Comparison of ENCODE assay signal across 14 cellular contexts in the genomic region with DNA sequence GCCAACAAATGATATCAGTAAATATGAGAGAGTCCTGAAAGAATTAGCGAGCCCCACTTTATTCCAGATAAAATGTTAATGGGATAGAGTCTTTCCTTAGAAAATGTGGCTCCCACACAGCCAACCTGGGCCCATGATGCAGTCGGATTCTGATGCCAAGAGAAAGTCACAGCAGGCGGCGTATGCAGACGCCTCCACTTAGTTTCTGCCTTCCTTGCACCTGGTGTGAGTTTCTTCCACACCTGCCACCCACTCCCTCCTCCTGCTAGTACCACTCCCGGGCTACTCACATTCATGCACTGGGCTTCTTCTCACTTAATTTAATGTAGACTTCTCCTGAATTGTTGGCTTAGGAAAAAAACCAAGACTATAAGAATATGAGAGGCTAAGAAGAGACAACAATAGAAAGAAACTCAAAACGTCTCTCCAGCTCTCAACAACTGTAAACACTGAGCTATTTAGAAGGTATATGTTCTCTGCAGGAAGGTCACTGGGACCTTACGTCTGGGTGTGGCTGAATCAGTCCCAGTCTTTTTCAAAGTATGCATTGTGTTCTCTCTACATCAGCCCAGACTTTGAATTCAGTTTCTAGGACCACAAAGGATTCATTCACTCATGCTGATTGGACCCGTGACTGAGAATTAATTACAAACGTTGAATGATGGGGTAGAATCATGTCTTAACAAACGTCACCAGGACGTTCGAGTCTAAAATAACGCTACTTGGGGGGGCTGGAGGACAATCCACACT.
"Had no signal": no experiment of that assay in that cellular context is flagged by ENCODE, and none has a peak within 500 bp of the region (broad histone marks: within the 10 kb centered on the region; RNA-seq: fewer than 3 reads in every experiment).

No MANE protein-coding gene starts in this region.

- DNase-seq: activated CD4-positive, alpha-beta T cell treated with anti-CD3 and anti-CD28 coated beads for 1 hour; activated CD4-positive, alpha-beta T cell treated with anti-CD3 and anti-CD28 coated beads, Interleukin-2, amount 50 U/mL, for 48 hours; activated CD8-positive, alpha-beta memory T cell treated with anti-CD3 and anti-CD28 coated beads, Interleukin-2, amount 10 ng/mL, durations not matched to agents 7 days and 5 days; activated effector memory CD4-positive, alpha-beta T cell treated with Interleukin-2 at 50 U/mL for 16 hours; activated T-cell treated with anti-CD3 and anti-CD28 coated beads, Interleukin-2, amount 50 U/mL, for 24 hours; brain microvascular endothelial cell; cerebellar nuclear complex; dorsolateral prefrontal cortex; glutamatergic neuron; mesendoderm; transverse colon had no signal

- H3K36me3 ChIP-seq: brain microvascular endothelial cell, transverse colon had no signal

- H3K4me3 Mint-ChIP-seq: activated CD8-positive, alpha-beta memory T cell treated with anti-CD3 and anti-CD28 coated beads, Interleukin-2, amount 10 ng/mL, durations not matched to agents 7 days and 5 days; activated naive CD8-positive, alpha-beta T cell; activated T-cell treated with anti-CD3 and anti-CD28 coated beads, Interleukin-2, amount 50 U/mL, for 24 hours; T-helper 2 cell treated with Interferon-gamma antibody and Interleukin-4, amounts not matched to agents 5 μg/mL and 100 μg/mL, for 36 hours had no signal

- H3K4me3 ChIP-seq: dorsolateral prefrontal cortex, transverse colon had no signal

- H3K27ac ChIP-seq: brain microvascular endothelial cell, dorsolateral prefrontal cortex, transverse colon had no signal

- ATAC-seq: activated CD8-positive, alpha-beta memory T cell treated with anti-CD3 and anti-CD28 coated beads, Interleukin-2, amount 10 ng/mL, durations not matched to agents 7 days and 5 days; esophagus mucosa had no signal

- H3K27ac Mint-ChIP-seq: activated CD8-positive, alpha-beta memory T cell treated with anti-CD3 and anti-CD28 coated beads, Interleukin-2, amount 10 ng/mL, durations not matched to agents 7 days and 5 days; activated naive CD8-positive, alpha-beta T cell; activated T-cell treated with anti-CD3 and anti-CD28 coated beads, Interleukin-2, amount 50 U/mL, for 24 hours; T-helper 2 cell treated with Interferon-gamma antibody and Interleukin-4, amounts not matched to agents 5 μg/mL and 100 μg/mL, for 36 hours had no signal

- H3K9me3 Mint-ChIP-seq: activated T-cell treated with anti-CD3 and anti-CD28 coated beads, Interleukin-2, amount 50 U/mL, for 24 hours; T-helper 2 cell treated with Interferon-gamma antibody and Interleukin-4, amounts not matched to agents 5 μg/mL and 100 μg/mL, for 36 hours had no signal

- H3K27me3 ChIP-seq: brain microvascular endothelial cell, transverse colon had no signal

- H3K27me3 Mint-ChIP-seq: activated CD8-positive, alpha-beta memory T cell treated with anti-CD3 and anti-CD28 coated beads, Interleukin-2, amount 10 ng/mL, durations not matched to agents 7 days and 5 days; activated naive CD8-positive, alpha-beta T cell; activated T-cell treated with anti-CD3 and anti-CD28 coated beads, Interleukin-2, amount 50 U/mL, for 24 hours had no signal
